In the genomic region with DNA sequence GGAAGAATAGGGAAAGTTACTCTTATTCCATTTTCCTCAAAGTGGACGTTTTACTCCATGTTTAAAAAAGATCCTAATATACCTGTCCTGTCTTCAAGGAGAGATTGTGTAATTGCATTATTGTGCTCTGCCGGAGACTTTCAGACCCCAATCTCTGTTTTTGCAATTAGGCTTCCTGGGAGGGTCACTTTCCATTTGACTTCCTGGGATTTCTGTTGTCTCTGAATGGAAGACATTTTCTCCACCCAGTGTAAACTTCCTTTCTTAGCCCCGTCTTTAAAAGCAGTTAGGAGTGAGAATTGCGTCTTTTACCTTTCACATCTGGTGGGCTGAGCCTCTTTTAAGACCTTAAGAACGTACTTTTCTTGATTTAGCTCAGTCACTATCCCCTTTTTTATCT, we compare ENCODE assay signal across 27 cellular contexts.
DNase-seq lines count a peak whose midpoint lies in the region; ATAC-seq and TF ChIP-seq lines count a peak whose summit lies in the region.
"Had no signal": no experiment of that assay in that cellular context is flagged by ENCODE, and none has a peak within 500 bp of the region (broad histone marks: within the 10 kb centered on the region; RNA-seq: fewer than 3 reads in every experiment).

No MANE protein-coding gene starts in this region.

- H3K36me3 Mint-ChIP-seq in endodermal cell (ENCODE audit: low read depth): peaks cover 53% of the 10 kb centered on the region

- H3K4me3 ChIP-seq in SK-N-MC: no peak overlapping the region
- H3K4me3 ChIP-seq in endodermal cell (ENCODE audit: low read length): peak overlapping the region; percentile 1
- no peak overlapping the region for H3K4me3 ChIP-seq in lower lobe of right lung
- H3K4me3 ChIP-seq in thoracic aorta: peak overlapping the region; percentile 58
- H3K4me3 ChIP-seq: GM12878, sigmoid colon, upper lobe of left lung had no signal

- peaks cover 44% of the 10 kb centered on the region for H3K36me3 ChIP-seq in SK-N-MC (ENCODE audit: insufficient read depth, low read length)
- peaks cover 85% of the 10 kb centered on the region for H3K36me3 ChIP-seq in endodermal cell (ENCODE audit: control insufficient read depth, insufficient read depth, low read length)
- H3K36me3 ChIP-seq in lower lobe of right lung: no peaks in the 10 kb centered on the region
- H3K36me3 ChIP-seq in thoracic aorta: no peaks in the 10 kb centered on the region
- H3K36me3 ChIP-seq: brain microvascular endothelial cell, neutrophil had no signal

- no peaks in the 10 kb centered on the region for H3K27me3 ChIP-seq in endodermal cell (ENCODE audit: control insufficient read depth, insufficient read depth, low read length, poor library complexity, severe bottlenecking)
- no peaks in the 10 kb centered on the region for H3K27me3 ChIP-seq in lower lobe of right lung (ENCODE audit: low read depth)
- H3K27me3 ChIP-seq in thoracic aorta (replicated peaks; ENCODE audit: insufficient read depth): no peaks in the 10 kb centered on the region
- H3K27me3 ChIP-seq: brain microvascular endothelial cell, neutrophil, sigmoid colon, upper lobe of left lung had no signal

- peaks cover 11% of the 10 kb centered on the region for H3K9me3 Mint-ChIP-seq in endodermal cell
- H3K9me3 Mint-ChIP-seq: activated CD8-positive, alpha-beta T cell treated with anti-CD3 and anti-CD28 coated beads for 36 hours had no signal

- H3K27ac ChIP-seq in SK-N-MC (peak overlapping the region; percentile 67; the same call in 1 of the 2 replicates), endodermal cell (ENCODE audit: low read depth, low read length) (no peak overlapping the region), lower lobe of right lung (peak overlapping the region; percentile 15), thoracic aorta (peak overlapping the region; percentile 67 to 69)
- H3K27ac ChIP-seq: brain microvascular endothelial cell, neutrophil, sigmoid colon had no signal

- intact Hi-C loops in lower lobe of right lung (cut with DNase I): no loop called here

- H3K27me3 Mint-ChIP-seq in endodermal cell (ENCODE audit: insufficient read depth): no peaks in the 10 kb centered on the region
- H3K27me3 Mint-ChIP-seq: memory B cell had no signal

- H3K9me3 ChIP-seq in SK-N-MC (ENCODE audit: low read depth, low read length) (0 out of 2 replicates have a peak, but pooled peaks cover 3% of the 10 kb centered on the region), endodermal cell (ENCODE audit: control insufficient read depth, low read length) (peaks cover 25% of the 10 kb centered on the region), lower lobe of right lung (peaks cover 11% of the 10 kb centered on the region), thoracic aorta (no peaks in the 10 kb centered on the region)
- H3K9me3 ChIP-seq: neutrophil, sigmoid colon had no signal

- H3K4me3 Mint-ChIP-seq in endodermal cell: peak overlapping the region; percentile 10
- H3K4me3 Mint-ChIP-seq: activated CD4-positive, alpha-beta T cell treated with anti-CD3 and anti-CD28 coated beads for 36 hours; activated CD8-positive, alpha-beta T cell treated with anti-CD3 and anti-CD28 coated beads for 36 hours; activated naive CD4-positive, alpha-beta T cell treated with anti-CD3 and anti-CD28 coated beads for 36 hours; memory B cell had no signal

- peaks cover 40% of the 10 kb centered on the region for H3K4me1 Mint-ChIP-seq in endodermal cell
- H3K4me1 Mint-ChIP-seq: activated CD4-positive, alpha-beta T cell treated with anti-CD3 and anti-CD28 coated beads for 36 hours had no signal

- H3K4me1 ChIP-seq in endodermal cell (ENCODE audit: control insufficient read depth, insufficient read depth, low read length): peaks cover 14% of the 10 kb centered on the region
- peaks cover 20% of the 10 kb centered on the region for H3K4me1 ChIP-seq in lower lobe of right lung
- H3K4me1 ChIP-seq in thoracic aorta (ENCODE audit: control insufficient read depth in 1 of 2, low read depth in 2 of 2): peaks cover 27 to 66% of the 10 kb centered on the region in 2 donors

- no peak for ATAC-seq in lower lobe of right lung
- no peak for ATAC-seq in thoracic aorta (ENCODE audit: insufficient number of reproducible peaks, low FRiP score, low read depth)
- ATAC-seq: activated CD4-positive, alpha-beta T cell treated with anti-CD3 and anti-CD28 coated beads for 36 hours; activated CD8-positive, alpha-beta T cell treated with anti-CD3 and anti-CD28 coated beads for 36 hours; GM12878; HCT116 had no signal

- DNase-seq in SK-N-MC (ENCODE audit: low read depth, low spot score) (no peak), endodermal cell (no peak), lower lobe of right lung (no peak), thoracic aorta (ENCODE audit: low spot score) (no peak), NCI-H82 treated with DMSO at 0.1 percent for 48 hours (lab: John Stamatoyannopoulos, UW; ENCODE audit: unreplicated experiment) (no peak)
- DNase-seq in stimulated activated CD4-positive, alpha-beta T cell treated with anti-CD3 and anti-CD28 coated beads, Interleukin-1b, Interleukin-23, amount 100 ng/mL, for 48 hours: no peak
- DNase-seq in activated CD8-positive, alpha-beta memory T cell treated with anti-CD3 and anti-CD28 coated beads, Interleukin-2, amount 50 U/mL, for 48 hours: no peak
- DNase-seq: activated CD4-positive, alpha-beta T cell treated with anti-CD3 and anti-CD28 coated beads for 36 hours; activated CD8-positive, alpha-beta T cell treated with anti-CD3 and anti-CD28 coated beads for 36 hours; activated naive CD4-positive, alpha-beta T cell treated with anti-CD3 and anti-CD28 coated beads for 36 hours; brain microvascular endothelial cell; COR-L47; Kasumi-1; NCI-H1436; NCI-H2081; NCI-H2227 treated with DMSO at 0.1 percent for 48 hours; NCI-H526 treated with DMSO at 0.1 percent for 48 hours; sigmoid colon; stimulated activated CD4-positive, alpha-beta T cell treated with anti-CD3 and anti-CD28 coated beads, Interleukin-12 subunit alpha, Interleukin-12 subunit beta, amount 100 ng/mL, for 4 hours; stimulated activated CD4-positive, alpha-beta T cell treated with anti-CD3 and anti-CD28 coated beads, Interleukin-4, amount 100 ng/mL, for 24 hours; SW 1271; T-helper 9 cell; upper lobe of left lung had no signal

- H3K9ac ChIP-seq in SK-N-MC (ENCODE audit: insufficient read length) (no peak overlapping the region), endodermal cell (ENCODE audit: extremely low read depth, low read length, poor library complexity, severe bottlenecking) (no peak overlapping the region)

- peak overlapping the region; percentile 83 for H3K27ac Mint-ChIP-seq in endodermal cell
- H3K27ac Mint-ChIP-seq: activated CD4-positive, alpha-beta T cell treated with anti-CD3 and anti-CD28 coated beads for 36 hours; activated CD8-positive, alpha-beta T cell treated with anti-CD3 and anti-CD28 coated beads for 36 hours; activated naive CD4-positive, alpha-beta T cell treated with anti-CD3 and anti-CD28 coated beads for 36 hours; memory B cell had no signal

- TF ChIP-seq CTCF in endodermal cell (conservative IDR thresholded peaks at IDR 0.05) (no peak), lower lobe of right lung (IDR thresholded peaks at IDR 0.05) (no peak), thoracic aorta (IDR thresholded peaks at IDR 0.05) (no peak)

- 50 to 65% methylated on average over 3 to 4 of the region's 5 CpGs for WGBS in endodermal cell (ENCODE audit: insufficient coverage in 1 of 2, insufficient read length in 1 of 2), 2 experiments

Comparison
In these comparisons a context has a peak if more than half of its experiments do, and no peak if none do; other contexts are left out.
1. H3K4me3 ChIP-seq: peak in endodermal cell (single experiment) and thoracic aorta (single experiment); none in SK-N-MC (single experiment) and lower lobe of right lung (single experiment).